In the genomic region with DNA sequence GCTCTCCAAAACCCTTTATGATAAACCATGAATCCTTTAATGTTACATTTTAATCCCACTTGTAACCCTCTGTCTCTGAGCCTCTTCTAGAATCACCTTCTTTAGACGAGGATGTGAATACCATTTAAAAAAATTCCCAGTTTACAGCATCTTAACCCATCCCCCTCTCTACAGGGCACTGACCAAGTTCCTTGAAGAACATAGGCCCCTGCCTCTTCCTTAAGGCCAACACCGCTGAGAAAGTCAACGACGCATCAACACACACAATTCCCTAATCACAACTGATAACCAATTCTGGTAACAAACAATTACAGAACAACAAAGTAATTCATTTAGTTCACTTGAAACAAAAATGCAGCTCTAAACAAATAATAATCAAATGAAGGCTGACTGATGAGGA, we compare ENCODE assay signal across 31 cellular contexts.
A peak's percentile ranks its signal among the peaks of the same experiment; 100 is the strongest.
DNase-seq lines count a peak whose midpoint lies in the region; ATAC-seq, FAIRE-seq and TF ChIP-seq lines count a peak whose summit lies in the region.
"Had no signal": no experiment of that assay in that cellular context is flagged by ENCODE, and none has a peak within 500 bp of the region (broad histone marks: within the 10 kb centered on the region; RNA-seq: fewer than 3 reads in every experiment).

No MANE protein-coding gene starts in this region.

- no peaks in the 10 kb centered on the region for H3K4me1 ChIP-seq in Caco-2
- peaks cover 13% of the 10 kb centered on the region for H3K4me1 ChIP-seq in OCI-LY1 (ENCODE audit: insufficient read depth, low read length, severe bottlenecking)
- peaks cover 12% of the 10 kb centered on the region for H3K4me1 ChIP-seq in osteoblast (ENCODE audit: insufficient read depth, low read length)
- H3K4me1 ChIP-seq: A549, esophagus squamous epithelium, neural progenitor cell, spleen, thyroid gland had no signal

- H3K27me3 ChIP-seq in Caco-2 (replicated peaks; ENCODE audit: control insufficient read depth, insufficient read depth, low read length) (no peaks in the 10 kb centered on the region), OCI-LY1 (ENCODE audit: insufficient read depth, low read length) (no peaks in the 10 kb centered on the region), osteoblast (ENCODE audit: insufficient read depth, low read length) (no peaks in the 10 kb centered on the region)
- H3K27me3 ChIP-seq: esophagus squamous epithelium, neural progenitor cell, spleen, thyroid gland, vagina had no signal

- H3K9me2 ChIP-seq in OCI-LY1 (ENCODE audit: low read depth, low read length), result no peaks in the 10 kb centered on the region

- CTCF ChIA-PET in Caco-2 (lab: Charles Lee), result no interaction called here

- ATAC-seq in GM19455 (IDR thresholded peaks at IDR 0.05; ENCODE audit: unreplicated experiment), result no peak
- ATAC-seq: A549; activated naive CD8-positive, alpha-beta T cell treated with anti-CD3 and anti-CD28 coated beads, Interleukin-2, amount 50 U/mL, for 24 hours; PC-3; right cardiac atrium; stimulated activated naive CD8-positive, alpha-beta T cell treated with anti-CD3 and anti-CD28 coated beads, Interleukin-15, amount 100 ng/mL, for 72 hours had no signal

- no peaks in the 10 kb centered on the region for H3K79me2 ChIP-seq in OCI-LY1 (ENCODE audit: insufficient read depth, low read length)
- peaks cover 87% of the 10 kb centered on the region for H3K79me2 ChIP-seq in osteoblast (ENCODE audit: insufficient read depth, low read length)

- FAIRE-seq in urothelium cell line (lab: Jason Lieb, UNC), result no peak
- FAIRE-seq: A549, endometrium, H1 had no signal

- H2AFZ ChIP-seq in OCI-LY1 (ENCODE audit: low read length) (no peak overlapping the region), osteoblast (ENCODE audit: low read length) (no peak overlapping the region)
- H2AFZ ChIP-seq: neural progenitor cell had no signal

- H3K4me1 Mint-ChIP-seq in Caco-2 (ENCODE audit: low read depth, unreplicated experiment), result no peaks in the 10 kb centered on the region
- peaks cover 3% of the 10 kb centered on the region for H3K4me1 Mint-ChIP-seq in endothelial cell (ENCODE audit: unreplicated experiment)
- H3K4me1 Mint-ChIP-seq: activated CD4-positive, alpha-beta T cell treated with anti-CD3 and anti-CD28 coated beads, Interleukin-2, amount 10 ng/mL, durations not matched to agents 24 days and 14 days had no signal

- no peaks in the 10 kb centered on the region for H3F3A ChIP-seq in OCI-LY1 (ENCODE audit: insufficient read depth, low read length)

- H3K36me3 ChIP-seq in Caco-2 (ENCODE audit: control insufficient read depth, insufficient read depth, low read length), result peaks cover 2% of the 10 kb centered on the region; the same call in 1 of the 2 replicates
- H3K36me3 ChIP-seq in OCI-LY1 (ENCODE audit: insufficient read depth, low read length), result peaks cover 3% of the 10 kb centered on the region; the same call in 1 of the 2 replicates
- H3K36me3 ChIP-seq in osteoblast (ENCODE audit: insufficient read depth, low read length), result peaks cover 5% of the 10 kb centered on the region
- H3K36me3 ChIP-seq: neural progenitor cell, thyroid gland, vagina had no signal

- H3K4me3 Mint-ChIP-seq in Caco-2 (ENCODE audit: unreplicated experiment) (no peak overlapping the region), endothelial cell (ENCODE audit: unreplicated experiment) (no peak overlapping the region)
- H3K4me3 Mint-ChIP-seq: activated CD4-positive, alpha-beta T cell treated with anti-CD3 and anti-CD28 coated beads, Interleukin-2, amount 10 ng/mL, durations not matched to agents 24 days and 14 days; activated naive CD8-positive, alpha-beta T cell treated with anti-CD3 and anti-CD28 coated beads, Interleukin-2, amount 50 U/mL, for 24 hours; neural progenitor cell; stimulated activated naive CD8-positive, alpha-beta T cell treated with anti-CD3 and anti-CD28 coated beads, Interleukin-15, amount 100 ng/mL, for 72 hours had no signal

- H3K27ac Mint-ChIP-seq in Caco-2 (ENCODE audit: unreplicated experiment) (peak overlapping the region; percentile 29), endothelial cell (ENCODE audit: unreplicated experiment) (peak overlapping the region; percentile 74)
- H3K27ac Mint-ChIP-seq: activated CD4-positive, alpha-beta T cell treated with anti-CD3 and anti-CD28 coated beads, Interleukin-2, amount 10 ng/mL, durations not matched to agents 24 days and 14 days; activated naive CD8-positive, alpha-beta T cell treated with anti-CD3 and anti-CD28 coated beads, Interleukin-2, amount 50 U/mL, for 24 hours; neural progenitor cell; stimulated activated naive CD8-positive, alpha-beta T cell treated with anti-CD3 and anti-CD28 coated beads, Interleukin-15, amount 100 ng/mL, for 72 hours had no signal

- H3K9me3 Mint-ChIP-seq in Caco-2 (ENCODE audit: unreplicated experiment) (no peaks in the 10 kb centered on the region), endothelial cell (ENCODE audit: unreplicated experiment) (no peaks in the 10 kb centered on the region)
- H3K9me3 Mint-ChIP-seq: activated CD4-positive, alpha-beta T cell treated with anti-CD3 and anti-CD28 coated beads, Interleukin-2, amount 10 ng/mL, durations not matched to agents 24 days and 14 days; activated naive CD8-positive, alpha-beta T cell treated with anti-CD3 and anti-CD28 coated beads, Interleukin-2, amount 50 U/mL, for 24 hours; neural progenitor cell; stimulated activated naive CD8-positive, alpha-beta T cell treated with anti-CD3 and anti-CD28 coated beads, Interleukin-15, amount 100 ng/mL, for 72 hours had no signal

- H3K27ac ChIP-seq in OCI-LY1 (ENCODE audit: low read depth, low read length, poor library complexity, severe bottlenecking) (peak overlapping the region; percentile 8), osteoblast (ENCODE audit: low read depth, low read length) (peak overlapping the region; percentile 69)
- H3K27ac ChIP-seq: A549, esophagus squamous epithelium, HL-60, KMS-11, neural progenitor cell, SK-N-MC, spleen, thyroid gland, vagina had no signal

- H3K27me3 Mint-ChIP-seq in Caco-2 (ENCODE audit: insufficient read depth, unreplicated experiment) (no peaks in the 10 kb centered on the region), endothelial cell (ENCODE audit: unreplicated experiment) (peaks cover 3% of the 10 kb centered on the region)
- H3K27me3 Mint-ChIP-seq: activated CD4-positive, alpha-beta T cell treated with anti-CD3 and anti-CD28 coated beads, Interleukin-2, amount 10 ng/mL, durations not matched to agents 24 days and 14 days; activated naive CD8-positive, alpha-beta T cell treated with anti-CD3 and anti-CD28 coated beads, Interleukin-2, amount 50 U/mL, for 24 hours; stimulated activated naive CD8-positive, alpha-beta T cell treated with anti-CD3 and anti-CD28 coated beads, Interleukin-15, amount 100 ng/mL, for 72 hours had no signal

- DNase-seq in Caco-2 (no peak), endothelial cell (ENCODE audit: low spot score) (no peak), osteoblast (ENCODE audit: insufficient read length, low spot score, missing footprints) (no peak), head of caudate nucleus (no peak), urothelium cell line (ENCODE audit: low spot score) (no peak)
- DNase-seq in stimulated activated naive CD4-positive, alpha-beta T cell treated with Interleukin-2 at 50 U/mL for 16 hours (lab: John Stamatoyannopoulos, UW), result no peak
- DNase-seq: activated CD4-positive, alpha-beta T cell treated with anti-CD3 and anti-CD28 coated beads, Interleukin-2, amount 10 ng/mL, durations not matched to agents 24 days and 14 days; activated naive CD8-positive, alpha-beta T cell treated with anti-CD3 and anti-CD28 coated beads, Interleukin-2, amount 50 U/mL, for 24 hours; activated T-cell treated with anti-CD3 and anti-CD28 coated beads, Interleukin-2, amount 50 U/mL, for 48 hours; esophagus squamous epithelium; MM.1S; NCI-H1105 treated with DMSO at 0.1 percent for 48 hours; NCI-H187 treated with DMSO at 0.1 percent for 48 hours; NK-92 treated with Interleukin-12 subunit alpha and Interleukin-12 subunit beta, amount 100 ng/mL, for 24 hours; PC-3; posterior cingulate gyrus; right cardiac atrium; spleen; stimulated activated CD4-positive, alpha-beta T cell treated with anti-CD3 and anti-CD28 coated beads, Interleukin-2, amount 100 ng/mL, for 24 hours; stimulated activated naive CD8-positive, alpha-beta T cell treated with anti-CD3 and anti-CD28 coated beads, Interleukin-15, amount 100 ng/mL, for 72 hours; thyroid gland had no signal

- no TSS peak for BruUV-seq in Caco-2 (replicated peaks; lab: Mats Ljungman, UMichigan)

- no peak overlapping the region for H3K4me3 ChIP-seq in Caco-2 (ENCODE audit: low read depth, low read length)
- H3K4me3 ChIP-seq in OCI-LY1 (ENCODE audit: low read depth, low read length, poor library complexity, severe bottlenecking), result no peak overlapping the region
- H3K4me3 ChIP-seq in osteoblast (ENCODE audit: insufficient read depth, low read length), result no peak overlapping the region
- H3K4me3 ChIP-seq: A549, esophagus squamous epithelium, neural progenitor cell, SK-N-MC, spleen, thyroid gland, vagina had no signal

- TF ChIP-seq CTCF in Caco-2 (IDR thresholded peaks at IDR 0.05; ENCODE audit: insufficient read depth in 1 of 2, low read depth in 1 of 2, low read length in 1 of 2, severe bottlenecking in 1 of 2, unreplicated experiment in 1 of 2) (no peak), OCI-LY1 (IDR thresholded peaks at IDR 0.05; ENCODE audit: low read length) (no peak), endothelial cell (IDR thresholded peaks at IDR 0.05; ENCODE audit: unreplicated experiment) (no peak), osteoblast (IDR thresholded peaks at IDR 0.05; ENCODE audit: extremely low read depth, low read depth, low read length) (no peak)

- H3K9me3 ChIP-seq in Caco-2 (no peaks in the 10 kb centered on the region), OCI-LY1 (ENCODE audit: low read length) (no peaks in the 10 kb centered on the region), osteoblast (ENCODE audit: low read depth, low read length) (no peaks in the 10 kb centered on the region)
- H3K9me3 ChIP-seq: A549, esophagus squamous epithelium, spleen, thyroid gland, vagina had no signal

- intact Hi-C loops in Caco-2 (cut with micrococcal nuclease; ENCODE audit: unreplicated experiment) (no loop called here), head of caudate nucleus (cut with DNase I) (no loop called here)

- H3K4me2 ChIP-seq in OCI-LY1 (ENCODE audit: low read length) (no peak overlapping the region), osteoblast (ENCODE audit: insufficient read depth, low read length) (no peak overlapping the region)
- H3K4me2 ChIP-seq: A549, KMS-11, neural progenitor cell had no signal

- H4K20me1 ChIP-seq in OCI-LY1 (ENCODE audit: insufficient read depth, low read length), result no peaks in the 10 kb centered on the region
- H4K20me1 ChIP-seq in osteoblast (ENCODE audit: insufficient read depth, low read length), result peaks cover 10% of the 10 kb centered on the region

- POLR2A ChIA-PET in Caco-2 (lab: Charles Lee), result no interaction called here

- H3K36me3 Mint-ChIP-seq in Caco-2 (ENCODE audit: insufficient read depth, unreplicated experiment) (peaks cover 69% of the 10 kb centered on the region), endothelial cell (ENCODE audit: low read depth, unreplicated experiment) (peaks cover 7% of the 10 kb centered on the region)

- H3K9ac ChIP-seq in OCI-LY1 (ENCODE audit: low read length), result no peak overlapping the region
- H3K9ac ChIP-seq: KMS-11, neural progenitor cell had no signal
